In the genomic region with DNA sequence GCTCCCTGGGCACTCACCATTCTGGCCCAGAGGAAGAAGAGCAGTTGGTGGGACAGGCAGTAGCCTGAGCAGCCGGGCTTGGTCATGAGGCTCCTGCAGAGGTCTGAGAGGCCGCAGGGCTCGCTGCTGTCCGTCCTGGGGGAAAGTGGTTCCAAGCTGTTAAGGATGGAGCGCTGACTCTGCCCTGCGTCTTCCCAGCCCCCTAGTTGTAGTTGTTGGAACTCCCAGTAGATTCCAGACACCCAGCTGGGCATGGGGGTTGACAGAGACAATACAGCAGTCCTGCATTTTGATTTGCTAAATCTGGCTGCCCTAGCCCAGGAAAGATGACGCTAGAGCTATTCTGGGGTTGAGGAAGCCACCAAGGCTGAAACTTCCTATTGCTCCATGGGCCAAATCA, we compare ENCODE assay signal across 15 cellular contexts. TPM values are rescaled to one million over a fixed set of nuclear protein-coding genes. Genes with fewer than 3 reads are reported as not detected.
A peak's percentile ranks its signal among the peaks of the same experiment; 100 is the strongest.
DNase-seq lines count a peak whose midpoint lies in the region; ATAC-seq and TF ChIP-seq lines count a peak whose summit lies in the region.
"Had no signal": no experiment of that assay in that cellular context is flagged by ENCODE, and none has a peak within 500 bp of the region (broad histone marks: within the 10 kb centered on the region; RNA-seq: fewer than 3 reads in every experiment).

No MANE protein-coding gene starts in this region.

- TF ChIP-seq EP300 in suprapubic skin (IDR thresholded peaks at IDR 0.05) = no peak

- in situ Hi-C loops in SK-MEL-5 (cut with HindIII; ENCODE audit: low pct_unique_long_range_greater_than_20kb, low sequenced_read_pairs) = no loop called here

- H3K27ac ChIP-seq in 22Rv1 = no peak overlapping the region
- no peak overlapping the region for H3K27ac ChIP-seq in suprapubic skin
- H3K27ac ChIP-seq: lower lobe of right lung, prostate gland had no signal

- H3K9me3 ChIP-seq in suprapubic skin = no peaks in the 10 kb centered on the region
- H3K9me3 ChIP-seq: lower lobe of right lung, prostate gland had no signal

- no peak overlapping the region for H3K4me3 ChIP-seq in suprapubic skin
- H3K4me3 ChIP-seq: lower lobe of right lung, prostate gland had no signal

- no peak for ATAC-seq in GM18502 (IDR thresholded peaks at IDR 0.05; ENCODE audit: poor library complexity, unreplicated experiment)
- ATAC-seq: esophagus mucosa, lower lobe of right lung had no signal

- WGBS in suprapubic skin = 57% methylated on average over 7 of the region's 7 CpGs

- DNase-seq in ELF-1 (ENCODE audit: low read depth, low spot score) (peak; percentile 93), SK-MEL-5 (ENCODE audit: low read depth, low spot score) (peak; percentile 53), iPS DF 19.7 (ENCODE audit: low read depth, low spot score) (peak; percentile 94), suprapubic skin (ENCODE audit: low spot score in 2 of 2) (no peak), T-helper 9 cell (no peak)
- no peak for DNase-seq in activated CD8-positive, alpha-beta memory T cell treated with anti-CD3 and anti-CD28 coated beads for 24 hours
- DNase-seq: CD4-positive, alpha-beta memory T cell; lower lobe of right lung; NCI-H1436; OCI-M1 had no signal

- no peaks in the 10 kb centered on the region for H3K36me3 ChIP-seq in suprapubic skin
- H3K36me3 ChIP-seq: prostate gland had no signal

- no peaks in the 10 kb centered on the region for H3K27me3 ChIP-seq in suprapubic skin

- TF ChIP-seq CTCF in 22Rv1 (IDR thresholded peaks at IDR 0.05) (0 out of 2 replicates have a peak, but pooled peaks have one; percentile 14), suprapubic skin (IDR thresholded peaks at IDR 0.05) (no peak)

- no peak for TF ChIP-seq POLR2A in suprapubic skin (IDR thresholded peaks at IDR 0.05)

- no peaks in the 10 kb centered on the region for H3K4me1 ChIP-seq in suprapubic skin
- H3K4me1 ChIP-seq: lower lobe of right lung, prostate gland had no signal

RNA-seq across cellular contexts. Expression of a gene that starts 7.3 kb away (rescaled TPM):
- 0.13 and 0.64 TPM in 2 replicates for total RNA-seq in SK-MEL-5 (2014; rRNA removed; shearing (Covaris generic))
- polyA plus RNA-seq in SK-MEL-5 (2015; cell fraction: cytosol; rRNA removed) = 0.09 and 0.96 TPM in 2 replicates
- polyA plus RNA-seq in SK-MEL-5 (2015; cell fraction: nucleus; rRNA removed) = not detected in 2 replicates
- 1 to 10 TPM in 1 of 4 donors, not detected in 3; 1.6 TPM for total RNA-seq in suprapubic skin
- total RNA-seq: CD4-positive, alpha-beta memory T cell; HT-29 had no signal
- polyA plus RNA-seq: CD4-positive, alpha-beta memory T cell had no signal

RNA-seq across cellular contexts. Expression of a gene that starts 13.2 kb away (rescaled TPM):
- total RNA-seq in SK-MEL-5 (2014; rRNA removed; shearing (Covaris generic)) = 33.0 and 37.4 TPM in 2 replicates
- 44.8 and 53.2 TPM in 2 replicates for polyA plus RNA-seq in SK-MEL-5 (2015; cell fraction: cytosol; rRNA removed)
- polyA plus RNA-seq in SK-MEL-5 (2015; cell fraction: nucleus; rRNA removed) = 27.3 and 40.4 TPM in 2 replicates
- total RNA-seq in suprapubic skin = 10 to 100 TPM; 14.5 to 22.3 (median 19.0) TPM

RNA-seq across cellular contexts. Expression of a gene that starts 24.7 kb away (rescaled TPM):
- total RNA-seq in SK-MEL-5 (2014; rRNA removed; shearing (Covaris generic)) = 30.6 and 37.9 TPM in 2 replicates
- 55.4 and 60.4 TPM in 2 replicates for polyA plus RNA-seq in SK-MEL-5 (2015; cell fraction: cytosol; rRNA removed)
- polyA plus RNA-seq in SK-MEL-5 (2015; cell fraction: nucleus; rRNA removed) = 60.3 and 66.7 TPM in 2 replicates
- 10 to 100 TPM; 25.3 to 35.1 (median 31.0) TPM for total RNA-seq in suprapubic skin

RNA-seq across cellular contexts. Expression of a gene that starts 39.1 kb away (rescaled TPM):
- 16.4 and 24.1 TPM in 2 replicates for total RNA-seq in SK-MEL-5 (2014; rRNA removed; shearing (Covaris generic))
- 25.7 and 29.0 TPM in 2 replicates for polyA plus RNA-seq in SK-MEL-5 (2015; cell fraction: cytosol; rRNA removed)
- 29.6 and 33.7 TPM in 2 replicates for polyA plus RNA-seq in SK-MEL-5 (2015; cell fraction: nucleus; rRNA removed)
- 10 to 100 TPM in 2 of 4 donors, 1 to 10 TPM in 2; 2.7 to 14.0 (median 9.6) TPM for total RNA-seq in suprapubic skin

Comparison
In these comparisons a context has a peak if more than half of its experiments do, and no peak if none do; other contexts are left out.
1. DNase-seq: peak in ELF-1 (single experiment), SK-MEL-5 (single experiment) and iPS DF 19.7 (single experiment); none in suprapubic skin (0 of 2), activated CD8-positive, alpha-beta memory T cell treated with anti-CD3 and anti-CD28 coated beads for 24 hours (single experiment) and T-helper 9 cell (single experiment).